Comparison of ENCODE assay signal across 7 cellular contexts in the genomic region with DNA sequence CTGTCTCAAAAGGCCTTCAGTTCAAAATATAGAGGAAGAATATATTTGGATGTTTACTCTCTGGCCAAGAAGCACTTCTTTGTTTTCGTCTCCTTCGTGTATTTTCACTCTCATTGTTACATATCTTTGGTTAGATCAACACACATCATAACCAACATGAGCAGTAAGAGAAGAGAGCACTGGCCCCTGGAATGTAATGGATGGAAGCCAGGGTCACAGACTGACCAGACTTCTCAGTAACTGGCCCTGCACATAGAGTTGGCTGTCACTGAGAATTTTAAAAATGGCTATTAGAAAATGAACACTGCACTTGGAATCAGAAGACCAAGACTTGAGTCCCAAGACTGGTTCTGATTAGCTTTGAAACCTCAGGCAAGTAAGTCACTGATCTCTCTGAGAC.
"Had no signal": no experiment of that assay in that cellular context is flagged by ENCODE, and none has a peak within 500 bp of the region (broad histone marks: within the 10 kb centered on the region; RNA-seq: fewer than 3 reads in every experiment).

No MANE protein-coding gene starts in this region.

- FAIRE-seq: H1, H54, HTR-8/SVneo had no signal

- ATAC-seq: GM23338 had no signal

- H3K4me2 ChIP-seq: GM23338 had no signal

- H2AFZ ChIP-seq: GM23338 had no signal

- H3K9me3 Mint-ChIP-seq: GM23338, H9 had no signal

- H3K4me1 Mint-ChIP-seq: GM23338, H9 had no signal

- H3K4me3 ChIP-seq: GM23338 had no signal

- H3K4me3 Mint-ChIP-seq: GM23338, H9 had no signal

- DNase-seq: H9, HCEC 1CT, IMR-90 had no signal

- H3K27ac Mint-ChIP-seq: GM23338, H9 had no signal
